21 cellular contexts compared by ENCODE assay signal in genomic region chr7:91468231-91468630, GRCh38.
"Had no signal": no experiment of that assay in that cellular context is flagged by ENCODE, and none has a peak within 500 bp of the region (broad histone marks: within the 10 kb centered on the region; RNA-seq: fewer than 3 reads in every experiment).

No MANE protein-coding gene starts in this region.

- ATAC-seq: activated CD4-positive, alpha-beta T cell treated with anti-CD3 and anti-CD28 coated beads for 36 hours; activated T-cell treated with anti-CD3 and anti-CD28 coated beads, Interleukin-2, amount 50 U/mL, for 4 hours; activated T-helper 17 cell treated with anti-CD3 and anti-CD28 coated beads, Interleukin-2, amount 50 U/mL, for 72 hours; body of pancreas had no signal

- H3K27me3 ChIP-seq: body of pancreas, colonic mucosa had no signal

- H3K9me3 ChIP-seq: colonic mucosa had no signal

- DNase-seq: activated CD4-positive, alpha-beta memory T cell treated with anti-CD3 and anti-CD28 coated beads, Interleukin-2, amount 10 ng/mL, durations not matched to agents 7 days and 5 days; activated CD4-positive, alpha-beta T cell treated with anti-CD3 and anti-CD28 coated beads for 36 hours; activated CD4-positive, alpha-beta T cell treated with anti-CD3 and anti-CD28 coated beads, Interleukin-2, amount 10 ng/mL, durations not matched to agents 24 days and 14 days; activated CD4-positive, CD25-positive, alpha-beta regulatory T cell; activated CD4-positive, CD25-positive, alpha-beta regulatory T cell treated with anti-CD3 and anti-CD28 coated beads, Interleukin-2, amount 50 U/mL, for 72 hours; activated effector memory CD4-positive, alpha-beta T cell treated with Interleukin-2 at 50 U/mL for 16 hours; activated gamma-delta T cell treated with Interleukin-2 at 50 U/mL for 16 hours; activated naive CD4-positive, alpha-beta T cell treated with anti-CD3 and anti-CD28 coated beads, Interleukin-2, amount 50 U/mL, for 16 hours; activated naive CD4-positive, alpha-beta T cell treated with Interleukin-2 at 50 U/mL for 16 hours; activated T-cell treated with anti-CD3 and anti-CD28 coated beads, Interleukin-2, amount 50 U/mL, for 4 hours; amygdala; aorta; body of pancreas; caudate nucleus; cerebellar nuclear complex; colonic mucosa; effector CD8-positive, alpha-beta T cell; foreskin fibroblast; T-helper 2 cell had no signal

- H3K27ac ChIP-seq: body of pancreas, colonic mucosa, epithelial cell of prostate had no signal

- H3K36me3 ChIP-seq: colonic mucosa had no signal

- H3K4me3 ChIP-seq: body of pancreas, colonic mucosa had no signal

- H3K4me1 ChIP-seq: body of pancreas, colonic mucosa had no signal
